In genomic region chr3:71309342-71309741, GRCh38 we compare ENCODE assay signal across 13 cellular contexts.
A peak's percentile ranks its signal among the peaks of the same experiment; 100 is the strongest.
DNase-seq lines count a peak whose midpoint lies in the region; ATAC-seq and FAIRE-seq lines count a peak whose summit lies in the region.
"Had no signal": no experiment of that assay in that cellular context is flagged by ENCODE, and none has a peak within 500 bp of the region (broad histone marks: within the 10 kb centered on the region; RNA-seq: fewer than 3 reads in every experiment).

No MANE protein-coding gene starts in this region.

- peak; percentile 54 for FAIRE-seq in GM19239 (lab: Jason Lieb, UNC)
- FAIRE-seq: H54 had no signal

- H3K4me1 Mint-ChIP-seq in T-cell, result peaks cover 76 to 78% (median 77%) of the 10 kb centered on the region in 3 donors
- peaks cover 73% of the 10 kb centered on the region for H3K4me1 Mint-ChIP-seq in activated naive CD8-positive, alpha-beta T cell treated with anti-CD3 and anti-CD28 coated beads, Interleukin-2, amount 50 U/mL, for 24 hours

- DNase-seq in GM19239 (ENCODE audit: insufficient read length, low spot score) (no peak), T-cell (peak in 31 of 34 experiments; percentile 14 to 64 (median 35)), NCI-H2227 treated with DMSO at 0.1 percent for 48 hours (lab: John Stamatoyannopoulos, UW) (no peak), caudate nucleus (lab: John Stamatoyannopoulos, UW) (no peak)
- peak; percentile 59 for DNase-seq in activated naive CD8-positive, alpha-beta T cell treated with anti-CD3 and anti-CD28 coated beads, Interleukin-2, amount 50 U/mL, for 24 hours
- DNase-seq in stimulated activated CD4-positive, alpha-beta T cell treated with anti-CD3 and anti-CD28 coated beads, Interleukin-4, amount 100 ng/mL, for 1 hour, result peak; percentile 33
- DNase-seq: cortex of kidney, mucosa of descending colon, NCI-H1436 had no signal

- ATAC-seq in T-cell (replicated peaks in 1 of 4), result peak; percentile 50 to 72 (median 64)
- ATAC-seq in activated naive CD8-positive, alpha-beta T cell treated with anti-CD3 and anti-CD28 coated beads, Interleukin-2, amount 50 U/mL, for 24 hours, result peak; percentile 68
- no peak for ATAC-seq in HG03280 (IDR thresholded peaks at IDR 0.05; ENCODE audit: unreplicated experiment)
- ATAC-seq in HG03521 (IDR thresholded peaks at IDR 0.05; ENCODE audit: unreplicated experiment), result no peak
- ATAC-seq: mucosa of descending colon had no signal

- POLR2A ChIA-PET in T-cell (lab: Charles Lee), result interaction anchor here (0.5 to 0.7 kb wide), 2 partner anchors 175 to 441 kb away, joined by 4 read pairs; no protein-coding TSS in a partner anchor

- no peak overlapping the region for H3K27ac ChIP-seq in caudate nucleus (ENCODE audit: low read depth, low read length)
- H3K27ac ChIP-seq: suprapubic skin had no signal

- no peaks in the 10 kb centered on the region for H3K27me3 Mint-ChIP-seq in T-cell
- H3K27me3 Mint-ChIP-seq in activated naive CD8-positive, alpha-beta T cell treated with anti-CD3 and anti-CD28 coated beads, Interleukin-2, amount 50 U/mL, for 24 hours, result no peaks in the 10 kb centered on the region

- H3K4me3 Mint-ChIP-seq in T-cell, result peak overlapping the region in 2 of 3 donors; percentile 23 to 70
- H3K4me3 Mint-ChIP-seq in activated naive CD8-positive, alpha-beta T cell treated with anti-CD3 and anti-CD28 coated beads, Interleukin-2, amount 50 U/mL, for 24 hours, result peak overlapping the region; percentile 71

- no peaks in the 10 kb centered on the region for H3K9me3 Mint-ChIP-seq in T-cell
- H3K9me3 Mint-ChIP-seq in activated naive CD8-positive, alpha-beta T cell treated with anti-CD3 and anti-CD28 coated beads, Interleukin-2, amount 50 U/mL, for 24 hours, result no peaks in the 10 kb centered on the region

- peak overlapping the region; percentile 84 to 87 for H3K27ac Mint-ChIP-seq in T-cell
- peak overlapping the region; percentile 83 for H3K27ac Mint-ChIP-seq in activated naive CD8-positive, alpha-beta T cell treated with anti-CD3 and anti-CD28 coated beads, Interleukin-2, amount 50 U/mL, for 24 hours

- CTCF ChIA-PET in T-cell (lab: Charles Lee), result no interaction called here

- peaks cover 13% of the 10 kb centered on the region for H3K36me3 Mint-ChIP-seq in T-cell
- H3K36me3 Mint-ChIP-seq in activated naive CD8-positive, alpha-beta T cell treated with anti-CD3 and anti-CD28 coated beads, Interleukin-2, amount 50 U/mL, for 24 hours (ENCODE audit: low read depth), result peaks cover 15% of the 10 kb centered on the region

Comparison
In these comparisons a context has a peak if more than half of its experiments do, and no peak if none do; other contexts are left out.
1. DNase-seq: peak in T-cell (31 of 34), activated naive CD8-positive, alpha-beta T cell treated with anti-CD3 and anti-CD28 coated beads, Interleukin-2, amount 50 U/mL, for 24 hours (single experiment) and stimulated activated CD4-positive, alpha-beta T cell treated with anti-CD3 and anti-CD28 coated beads, Interleukin-4, amount 100 ng/mL, for 1 hour (single experiment); none in GM19239 (single experiment), NCI-H2227 treated with DMSO at 0.1 percent for 48 hours (single experiment) and caudate nucleus (0 of 61).
2. ATAC-seq: peak in T-cell (4 of 4) and activated naive CD8-positive, alpha-beta T cell treated with anti-CD3 and anti-CD28 coated beads, Interleukin-2, amount 50 U/mL, for 24 hours (single experiment); none in HG03280 (single experiment) and HG03521 (single experiment).